In genomic region chr15:64634576-64635485, GRCh38 we compare ENCODE assay signal across 8 cellular contexts.
DNase-seq lines count a peak whose midpoint lies in the region; ATAC-seq and TF ChIP-seq lines count a peak whose summit lies in the region.

No MANE protein-coding gene starts in this region.

- H2BK15ac ChIP-seq in IMR-90 (ENCODE audit: low read depth, low read length): peak overlapping the region; percentile 50; the same call in 1 of the 3 replicates

- BruUV-seq in Calu3 (replicated peaks; lab: Mats Ljungman, UMichigan) (no TSS peak), IMR-90 (replicated peaks; lab: Mats Ljungman, UMichigan) (no TSS peak)

- intact Hi-C loops in Calu3 (cut with micrococcal nuclease; ENCODE audit: unreplicated experiment) (loop anchor here (5.0 kb wide), 1 partner anchor 113 kb away; no protein-coding TSS in a partner anchor), IMR-90 (cut with micrococcal nuclease) (no loop called here)
- intact Hi-C loops in activated T-helper 2 cell treated with anti-CD3 and anti-CD28 coated beads, Interferon-gamma antibody, Interleukin-2, Interleukin-4, amounts not matched to agents 10 μg/mL and 5 μg/mL and 100 μg/mL, durations not matched to agents 14 hours and 24 hours and 36 hours (cut with micrococcal nuclease): loop anchor here (1.0 to 2.0 kb wide), 2 partner anchors 12 to 14 kb away; no protein-coding TSS in a partner anchor

- no peak overlapping the region for H2AFZ ChIP-seq in IMR-90 (replicated peaks; ENCODE audit: low read length, poor library complexity)

- peak overlapping the region; percentile 20; the same call in 1 of the 2 replicates for H3K27ac ChIP-seq in IMR-90 (ENCODE audit: insufficient read depth, low read length)
- H3K27ac ChIP-seq in subcutaneous abdominal adipose tissue (ENCODE audit: low read depth, low read length): peak overlapping the region; percentile 27

- H2BK120ac ChIP-seq in IMR-90 (ENCODE audit: low read depth, low read length): no peak overlapping the region

- peak overlapping the region; percentile 5; the same call in 1 of the 2 replicates for H3K14ac ChIP-seq in IMR-90 (replicated peaks; ENCODE audit: low read depth, low read length)

- no peak overlapping the region for H3K9ac ChIP-seq in IMR-90 (ENCODE audit: low read depth, low read length)
- peak overlapping the region in 1 of 5 donors; percentile 22 for H3K9ac ChIP-seq in subcutaneous abdominal adipose tissue (ENCODE audit: low read length in 5 of 5)

- peak overlapping the region; percentile 34 for H4K91ac ChIP-seq in IMR-90 (ENCODE audit: insufficient read depth, low read depth, low read length)

- peaks cover 21% of the 10 kb centered on the region; the same call in 1 of the 2 replicates for H4K20me1 ChIP-seq in IMR-90 (ENCODE audit: insufficient read depth, low read length)

- 0 out of 2 replicates have a peak overlapping the region, but pooled peaks have one; percentile 4 for H3K4ac ChIP-seq in IMR-90 (ENCODE audit: low read depth, low read length)

- H3K79me1 ChIP-seq in IMR-90 (ENCODE audit: low read depth in 1 of 2, low read length in 2 of 2): peaks cover 49 to 76% of the 10 kb centered on the region in 2 experiments

- H4K8ac ChIP-seq in IMR-90 (ENCODE audit: low read depth in 2 of 2, low read length in 2 of 2): peak overlapping the region in 1 of 2 experiments; percentile 16; a peak in 2 of 4 replicates

- 0 out of 2 replicates have a peak overlapping the region, but pooled peaks have one; percentile 44 for H4K5ac ChIP-seq in IMR-90 (ENCODE audit: low read depth, low read length)

- DNase-seq in Calu3 (peak; percentile 39), IMR-90 (no peak), islet precursor cell (peak; percentile 88), cerebellar cortex (ENCODE audit: low spot score) (no peak), cortex of kidney (lab: John Stamatoyannopoulos, UW) (no peak)
- DNase-seq in activated T-helper 2 cell treated with anti-CD3 and anti-CD28 coated beads, Interferon-gamma antibody, Interleukin-2, Interleukin-4, amounts not matched to agents 10 μg/mL and 5 μg/mL and 100 μg/mL, durations not matched to agents 14 hours and 24 hours and 36 hours (ENCODE audit: low spot score): peak; percentile 23

- TF ChIP-seq RAD21 in IMR-90 (IDR thresholded peaks at IDR 0.05; ENCODE audit: low read length): no peak

- 0 out of 2 replicates have a peak overlapping the region, but pooled peaks have one; percentile 56 for H2AK5ac ChIP-seq in IMR-90 (ENCODE audit: low read depth, low read length)

- no peak overlapping the region; the same call in 1 of the 2 replicates for H3K23ac ChIP-seq in IMR-90 (ENCODE audit: low read depth, low read length)

- dilution Hi-C loops in IMR-90 (cut with HindIII; ENCODE audit: low sequenced_read_pairs, unreplicated experiment): no loop called here

- H3K4me1 ChIP-seq in IMR-90 (ENCODE audit: control insufficient read depth, insufficient read depth, low read length) (peaks cover 16% of the 10 kb centered on the region), subcutaneous abdominal adipose tissue (ENCODE audit: control insufficient read depth in 5 of 5, insufficient read depth in 5 of 5, low read length in 5 of 5) (peaks cover 4 to 39% (median 27%) of the 10 kb centered on the region in 5 donors)

- in situ Hi-C loops in IMR-90 (cut with MboI; ENCODE audit: low sequenced_read_pairs): no loop called here

- CTCF ChIA-PET in Calu3 (lab: Charles Lee): interaction anchor here (0.5 to 2.7 kb wide), 17 partner anchors 9 to 377 kb away, joined by 3 to 16 read pairs (median 4); no protein-coding TSS in a partner anchor
- CTCF ChIA-PET in IMR-90 (lab: Yijun Ruan, JAX): interaction anchor here (1.9 kb wide), 1 partner anchor 10 kb away, joined by 6 read pairs; no protein-coding TSS in a partner anchor

- POLR2A ChIA-PET in IMR-90 (lab: Charles Lee; ENCODE audit: unreplicated experiment): no interaction called here

- H3K4me3 Mint-ChIP-seq in Calu3 (ENCODE audit: low read depth, unreplicated experiment): peak overlapping the region; percentile 55
- peak overlapping the region; percentile 54 for H3K4me3 Mint-ChIP-seq in activated T-helper 2 cell treated with anti-CD3 and anti-CD28 coated beads, Interferon-gamma antibody, Interleukin-2, Interleukin-4, amounts not matched to agents 10 μg/mL and 5 μg/mL and 100 μg/mL, durations not matched to agents 14 hours and 24 hours and 36 hours (ENCODE audit: low read depth)

- H3K18ac ChIP-seq in IMR-90 (ENCODE audit: low read depth, low read length): peak overlapping the region; percentile 24; the same call in 1 of the 2 replicates

- H3K27ac Mint-ChIP-seq in Calu3 (ENCODE audit: unreplicated experiment): peak overlapping the region; percentile 79
- peak overlapping the region; percentile 85 for H3K27ac Mint-ChIP-seq in activated T-helper 2 cell treated with anti-CD3 and anti-CD28 coated beads, Interferon-gamma antibody, Interleukin-2, Interleukin-4, amounts not matched to agents 10 μg/mL and 5 μg/mL and 100 μg/mL, durations not matched to agents 14 hours and 24 hours and 36 hours

- peaks cover 4% of the 10 kb centered on the region; the same call in 1 of the 2 replicates for H3K9me1 ChIP-seq in IMR-90 (ENCODE audit: insufficient read depth, low read length)

- TF ChIP-seq POLR2A in IMR-90 (IDR thresholded peaks at IDR 0.05; ENCODE audit: low read depth, low read length): no peak

- H3K4me1 Mint-ChIP-seq in Calu3 (ENCODE audit: low read depth, unreplicated experiment): peaks cover 35% of the 10 kb centered on the region
- peaks cover 57% of the 10 kb centered on the region for H3K4me1 Mint-ChIP-seq in activated T-helper 2 cell treated with anti-CD3 and anti-CD28 coated beads, Interferon-gamma antibody, Interleukin-2, Interleukin-4, amounts not matched to agents 10 μg/mL and 5 μg/mL and 100 μg/mL, durations not matched to agents 14 hours and 24 hours and 36 hours (ENCODE audit: low read depth)

- no peak overlapping the region for H3K4me3 ChIP-seq in IMR-90 (ENCODE audit: insufficient read depth, low read depth, low read length)
- H3K4me3 ChIP-seq in subcutaneous abdominal adipose tissue (ENCODE audit: low read depth in 1 of 5, low read length in 5 of 5): no peak overlapping the region

- H3K27me3 Mint-ChIP-seq in Calu3 (ENCODE audit: unreplicated experiment): no peaks in the 10 kb centered on the region
- no peaks in the 10 kb centered on the region for H3K27me3 Mint-ChIP-seq in activated T-helper 2 cell treated with anti-CD3 and anti-CD28 coated beads, Interferon-gamma antibody, Interleukin-2, Interleukin-4, amounts not matched to agents 10 μg/mL and 5 μg/mL and 100 μg/mL, durations not matched to agents 14 hours and 24 hours and 36 hours (ENCODE audit: low read depth)

- H3K9me3 Mint-ChIP-seq in Calu3 (ENCODE audit: low read depth, unreplicated experiment): peaks cover 5% of the 10 kb centered on the region
- peaks cover 12% of the 10 kb centered on the region for H3K9me3 Mint-ChIP-seq in activated T-helper 2 cell treated with anti-CD3 and anti-CD28 coated beads, Interferon-gamma antibody, Interleukin-2, Interleukin-4, amounts not matched to agents 10 μg/mL and 5 μg/mL and 100 μg/mL, durations not matched to agents 14 hours and 24 hours and 36 hours

- TF ChIP-seq CTCF in Calu3 (IDR thresholded peaks at IDR 0.05; ENCODE audit: unreplicated experiment): no peak
- TF ChIP-seq CTCF in IMR-90 (conservative IDR thresholded peaks at IDR 0.05; ENCODE audit: low read depth, low read length): no peak

- peak overlapping the region; percentile 32 for H3K4me2 ChIP-seq in IMR-90 (ENCODE audit: low read depth, low read length)

- H3K36me3 ChIP-seq in IMR-90 (ENCODE audit: control insufficient read depth, insufficient read depth, low read length) (peaks cover 9% of the 10 kb centered on the region), subcutaneous abdominal adipose tissue (ENCODE audit: control insufficient read depth in 5 of 5, insufficient read depth in 5 of 5, low read length in 5 of 5) (peaks cover 0 to 3% (median 0%) of the 10 kb centered on the region in 5 donors)

- peaks cover 25% of the 10 kb centered on the region for H3K36me3 Mint-ChIP-seq in Calu3 (ENCODE audit: insufficient read depth, unreplicated experiment)
- peaks cover 50% of the 10 kb centered on the region for H3K36me3 Mint-ChIP-seq in activated T-helper 2 cell treated with anti-CD3 and anti-CD28 coated beads, Interferon-gamma antibody, Interleukin-2, Interleukin-4, amounts not matched to agents 10 μg/mL and 5 μg/mL and 100 μg/mL, durations not matched to agents 14 hours and 24 hours and 36 hours (ENCODE audit: low read depth)

- H3K27me3 ChIP-seq in IMR-90 (ENCODE audit: control insufficient read depth, insufficient read depth, low read length) (no peaks in the 10 kb centered on the region), subcutaneous abdominal adipose tissue (ENCODE audit: control insufficient read depth in 5 of 5, insufficient read depth in 4 of 5, low read length in 5 of 5) (no peaks in the 10 kb centered on the region)

- H3K56ac ChIP-seq in IMR-90 (ENCODE audit: extremely low read depth, insufficient read depth, low read length): no peak overlapping the region

- 50% methylated on average over 1 of the region's 4 CpGs; no CpG with 5 or more reads in 1 of the 2 experiments for WGBS in IMR-90 (ENCODE audit: extremely low coverage in 2 of 2, insufficient read length in 1 of 2), 2 experiments

- no peak overlapping the region for H2AK9ac ChIP-seq in IMR-90 (replicated peaks; ENCODE audit: low read depth, low read length, poor library complexity)

- H3K9me3 ChIP-seq in IMR-90 (ENCODE audit: control insufficient read depth, insufficient read depth, low read length) (no peaks in the 10 kb centered on the region), subcutaneous abdominal adipose tissue (ENCODE audit: control insufficient read depth in 5 of 5, low read length in 5 of 5) (peaks cover 0 to 4% (median 0%) of the 10 kb centered on the region in 5 donors)

- no peak overlapping the region; the same call in 1 of the 2 replicates for H2BK20ac ChIP-seq in IMR-90 (ENCODE audit: low read depth, low read length)

- ATAC-seq in GM21381 (IDR thresholded peaks at IDR 0.05; ENCODE audit: unreplicated experiment) (peak; percentile 52), IMR-90 (ENCODE audit: low read depth) (no peak)

- peak overlapping the region; percentile 55 for H2BK5ac ChIP-seq in IMR-90 (ENCODE audit: low read depth, low read length, poor library complexity, severe bottlenecking)

TF ChIP-seq in IMR-90, 13 proteins besides CTCF, POLR2A, EP300 and RAD21 (continues in another document):
- no peak for TF ChIP-seq ELK1 (IDR thresholded peaks at IDR 0.05; ENCODE audit: borderline replicate concordance, low read depth, low read length)
- TF ChIP-seq MAZ (IDR thresholded peaks at IDR 0.05; ENCODE audit: borderline replicate concordance, low read depth, low read length): no peak
- TF ChIP-seq FOS (IDR thresholded peaks at IDR 0.05; ENCODE audit: low read depth, low read length): no peak

Comparison
In these comparisons a context has a peak if more than half of its experiments do, and no peak if none do; other contexts are left out.
1. DNase-seq: peak in Calu3 (single experiment), activated T-helper 2 cell treated with anti-CD3 and anti-CD28 coated beads, Interferon-gamma antibody, Interleukin-2, Interleukin-4, amounts not matched to agents 10 μg/mL and 5 μg/mL and 100 μg/mL, durations not matched to agents 14 hours and 24 hours and 36 hours (single experiment) and islet precursor cell (single experiment); none in IMR-90 (single experiment), cerebellar cortex (single experiment) and cortex of kidney (single experiment).